ENCODE assay signal across 26 cellular contexts in genomic region chr2:126890136-126890961, GRCh38. TPM values are rescaled to one million over a fixed set of nuclear protein-coding genes. Genes with fewer than 3 reads are reported as not detected.
DNase-seq lines count a peak whose midpoint lies in the region; ATAC-seq, FAIRE-seq and TF ChIP-seq lines count a peak whose summit lies in the region.
"Had no signal": no experiment of that assay in that cellular context is flagged by ENCODE, and none has a peak within 500 bp of the region (broad histone marks: within the 10 kb centered on the region; RNA-seq: fewer than 3 reads in every experiment).

No MANE protein-coding gene starts in this region.

- no peak for TF ChIP-seq POLR2A in H1 (IDR thresholded peaks at IDR 0.05; ENCODE audit: control extremely low read depth in 1 of 2, low read depth in 2 of 2, low read length in 2 of 2)

- no peak overlapping the region for H3K56ac ChIP-seq in H1 (replicated peaks; ENCODE audit: insufficient read length, low read depth, low read length)

- peak overlapping the region; percentile 87 for H3K27ac Mint-ChIP-seq in nephron progenitor cell
- H3K27ac Mint-ChIP-seq in activated naive CD8-positive, alpha-beta T cell treated with anti-CD3 and anti-CD28 coated beads, Interleukin-2, amount 50 U/mL, for 24 hours = no peak overlapping the region

- no peaks in the 10 kb centered on the region for H3K79me2 ChIP-seq in H1 (ENCODE audit: control insufficient read depth in 1 of 2, insufficient read depth in 2 of 2, low read length in 2 of 2)

- CTCF ChIA-PET in H1 (lab: Charles Lee; ENCODE audit: partially characterized antibody) = interaction anchor here (0.7 to 2.0 kb wide), 6 partner anchors 9 to 256 kb away, joined by 3 to 6 read pairs (median 3); no protein-coding TSS in a partner anchor

- H4K91ac ChIP-seq in H1 (replicated peaks; ENCODE audit: insufficient read length, low read length) = no peak overlapping the region

- no peak overlapping the region for H3K4ac ChIP-seq in H1 (replicated peaks; ENCODE audit: insufficient read length, low read depth, low read length)

- H3K4me1 Mint-ChIP-seq in nephron progenitor cell = peaks cover 16% of the 10 kb centered on the region
- peaks cover 4% of the 10 kb centered on the region for H3K4me1 Mint-ChIP-seq in activated naive CD8-positive, alpha-beta T cell treated with anti-CD3 and anti-CD28 coated beads, Interleukin-2, amount 50 U/mL, for 24 hours

- no peak overlapping the region for H3K9ac ChIP-seq in H1 (replicated peaks in 1 of 4; ENCODE audit: extremely low read depth in 1 of 4, low read depth in 3 of 4, low read length in 3 of 4)
- H3K9ac ChIP-seq: BLaER1 treated with 17β-estradiol and CSF1 and Interleukin-3, amounts not matched to agents 10 nM and 100 nM; KMS-11 had no signal

- H3K4me3 ChIP-seq in H1 (ENCODE audit: extremely low read depth in 1 of 4, insufficient read depth in 2 of 4, low read depth in 3 of 4, low read length in 4 of 4) = no peak overlapping the region
- H3K4me3 ChIP-seq in upper lobe of right lung = no peak overlapping the region
- H3K4me3 ChIP-seq in foreskin fibroblast (ENCODE audit: low read depth in 1 of 2, low read length in 2 of 2) = no peak overlapping the region
- H3K4me3 ChIP-seq: BLaER1 treated with 17β-estradiol and CSF1 and Interleukin-3, amounts not matched to agents 10 nM and 100 nM; SJSA1 had no signal

- no peak for TF ChIP-seq RAD21 in H1 (IDR thresholded peaks at IDR 0.05 in 1 of 2, conservative IDR thresholded peaks at IDR 0.05 in 1 of 2; ENCODE audit: low read depth in 2 of 2, low read length in 2 of 2)

- H3K23me2 ChIP-seq in H1 (ENCODE audit: low read depth, low read length) = no peaks in the 10 kb centered on the region; the same call in 1 of the 2 replicates

- H2AK5ac ChIP-seq in H1 (ENCODE audit: low read depth, low read length) = no peak overlapping the region

- H3K9me3 Mint-ChIP-seq in nephron progenitor cell = no peaks in the 10 kb centered on the region
- no peaks in the 10 kb centered on the region for H3K9me3 Mint-ChIP-seq in activated naive CD8-positive, alpha-beta T cell treated with anti-CD3 and anti-CD28 coated beads, Interleukin-2, amount 50 U/mL, for 24 hours
- H3K9me3 Mint-ChIP-seq: CD4-positive, alpha-beta memory T cell had no signal

- H2BK120ac ChIP-seq in H1 (replicated peaks; ENCODE audit: low read depth, low read length) = no peak overlapping the region

- no peaks in the 10 kb centered on the region for H4K20me1 ChIP-seq in H1 (replicated peaks in 1 of 2; ENCODE audit: control insufficient read depth in 1 of 2, insufficient read depth in 2 of 2, low read length in 2 of 2)
- H4K20me1 ChIP-seq: BLaER1 treated with 17β-estradiol and CSF1 and Interleukin-3, amounts not matched to agents 10 nM and 100 nM had no signal

- H3K23ac ChIP-seq in H1 (ENCODE audit: insufficient read length) = no peak overlapping the region

- H3K9me3 ChIP-seq in H1 (ENCODE audit: insufficient read depth in 2 of 2, low read depth in 1 of 2, low read length in 1 of 2) (no peaks in the 10 kb centered on the region), upper lobe of right lung (no peaks in the 10 kb centered on the region)
- H3K9me3 ChIP-seq: BLaER1 treated with 17β-estradiol and CSF1 and Interleukin-3, amounts not matched to agents 10 nM and 100 nM; Caco-2; SJSA1 had no signal

- no peak overlapping the region for H3K4me3 Mint-ChIP-seq in nephron progenitor cell
- no peak overlapping the region for H3K4me3 Mint-ChIP-seq in activated naive CD8-positive, alpha-beta T cell treated with anti-CD3 and anti-CD28 coated beads, Interleukin-2, amount 50 U/mL, for 24 hours
- H3K4me3 Mint-ChIP-seq: CD4-positive, alpha-beta memory T cell had no signal

- H3K4me2 ChIP-seq in H1 (ENCODE audit: insufficient read depth in 1 of 2, low read depth in 2 of 2, low read length in 2 of 2) = no peak overlapping the region
- H3K4me2 ChIP-seq: BLaER1 treated with 17β-estradiol and CSF1 and Interleukin-3, amounts not matched to agents 10 nM and 100 nM; KMS-11 had no signal

- peaks cover 16% of the 10 kb centered on the region for H3K27me3 Mint-ChIP-seq in nephron progenitor cell (ENCODE audit: low read depth, poor library complexity)
- peaks cover 7% of the 10 kb centered on the region for H3K27me3 Mint-ChIP-seq in activated naive CD8-positive, alpha-beta T cell treated with anti-CD3 and anti-CD28 coated beads, Interleukin-2, amount 50 U/mL, for 24 hours

- H3K14ac ChIP-seq in H1 (ENCODE audit: insufficient read length) = no peak overlapping the region

- H2BK15ac ChIP-seq in H1 (ENCODE audit: low read length) = no peak overlapping the region

- H4K5ac ChIP-seq in H1 (ENCODE audit: insufficient read length, low read depth, low read length) = no peak overlapping the region

- H3K4me1 ChIP-seq in H1 (replicated peaks in 1 of 4; ENCODE audit: control insufficient read depth in 3 of 4, insufficient read depth in 4 of 4, low read length in 3 of 4) = peaks cover 0 to 12% (median 7%) of the 10 kb centered on the region in 4 experiments; a peak in 5 of 7 replicates
- H3K4me1 ChIP-seq in upper lobe of right lung = no peaks in the 10 kb centered on the region
- H3K4me1 ChIP-seq: Caco-2 had no signal

- H2BK5ac ChIP-seq in H1 (ENCODE audit: low read depth, low read length) = no peak overlapping the region

- H2AFZ ChIP-seq in H1 (ENCODE audit: low read length) = no peak overlapping the region

- peak overlapping the region; percentile 42 for H4K8ac ChIP-seq in H1 (ENCODE audit: extremely low read depth, insufficient read depth, low read length)

- DNase-seq in activated CD8-positive, alpha-beta memory T cell treated with anti-CD3 and anti-CD28 coated beads for 24 hours = peak; percentile 19
- DNase-seq in activated CD8-positive, alpha-beta memory T cell treated with anti-CD3 and anti-CD28 coated beads, Interleukin-2, amount 50 U/mL, for 4 hours = no peak
- DNase-seq in H1 (ENCODE audit: low read depth in 1 of 2, low spot score in 2 of 2) (no peak), nephron progenitor cell (no peak), upper lobe of right lung (peak; percentile 29), GDM1 (lab: John Stamatoyannopoulos, UW) (no peak), foreskin fibroblast (no peak)
- no peak for DNase-seq in activated naive CD8-positive, alpha-beta T cell treated with anti-CD3 and anti-CD28 coated beads, Interleukin-2, amount 50 U/mL, for 24 hours
- DNase-seq: 8988T; CD4-positive, alpha-beta memory T cell; DMS153; GOT3; IMR-90; NCI-H1092 treated with DMSO at 0.1 percent for 48 hours; NCI-H1436 treated with DMSO at 0.1 percent for 48 hours; NCI-H1930; NCI-H226 had no signal

- H3K27ac ChIP-seq in H1 (ENCODE audit: low read depth, low read length) (no peak overlapping the region), upper lobe of right lung (no peak overlapping the region)
- H3K27ac ChIP-seq: BLaER1 treated with 17β-estradiol and CSF1 and Interleukin-3, amounts not matched to agents 10 nM and 100 nM; KMS-11; SJSA1 had no signal

- POLR2A ChIA-PET in H1 (lab: Charles Lee; ENCODE audit: partially characterized antibody) = no interaction called here

- H3K36me3 ChIP-seq in H1 (ENCODE audit: control insufficient read depth in 2 of 4, insufficient read depth in 4 of 4, low read length in 3 of 4) = no peaks in the 10 kb centered on the region
- no peaks in the 10 kb centered on the region for H3K36me3 ChIP-seq in upper lobe of right lung
- H3K36me3 ChIP-seq: BLaER1 treated with 17β-estradiol and CSF1 and Interleukin-3, amounts not matched to agents 10 nM and 100 nM; SJSA1 had no signal

- H3K79me1 ChIP-seq in H1 (ENCODE audit: low read depth, low read length) = no peaks in the 10 kb centered on the region

- H3K18ac ChIP-seq in H1 (ENCODE audit: extremely low read depth, low read length) = no peak overlapping the region

- no peaks in the 10 kb centered on the region for H3K36me3 Mint-ChIP-seq in nephron progenitor cell (ENCODE audit: low read depth)
- no peaks in the 10 kb centered on the region for H3K36me3 Mint-ChIP-seq in activated naive CD8-positive, alpha-beta T cell treated with anti-CD3 and anti-CD28 coated beads, Interleukin-2, amount 50 U/mL, for 24 hours (ENCODE audit: low read depth)
- H3K36me3 Mint-ChIP-seq: CD4-positive, alpha-beta memory T cell had no signal

- no peak overlapping the region for H2BK20ac ChIP-seq in H1 (ENCODE audit: low read length)

- no peak for FAIRE-seq in H1 (lab: Jason Lieb, UNC)
- FAIRE-seq: G401.6 had no signal

- H2BK12ac ChIP-seq in H1 (ENCODE audit: low read depth, low read length) = no peak overlapping the region

- H3K27me3 ChIP-seq in H1 (replicated peaks in 1 of 4; ENCODE audit: control insufficient read depth in 3 of 4, extremely low read depth in 1 of 4, insufficient read depth in 3 of 4, low read length in 3 of 4) (peaks cover 0 to 9% (median 5%) of the 10 kb centered on the region in 4 experiments; a peak in 3 of 7 replicates), upper lobe of right lung (no peaks in the 10 kb centered on the region)
- H3K27me3 ChIP-seq: BLaER1 treated with 17β-estradiol and CSF1 and Interleukin-3, amounts not matched to agents 10 nM and 100 nM had no signal

- WGBS in H1 (ENCODE audit: extremely low coverage in 1 of 2, insufficient coverage in 1 of 2, insufficient read length in 1 of 2, insufficient replicate concordance in 2 of 2, low coverage in 1 of 2, low lambda C conversion rate in 2 of 2, missing lambda C conversion rate in 1 of 2), 2 experiments = 92% methylated on average over 12 of the region's 12 CpGs; no CpG with 5 or more reads in 1 of the 2 experiments

- no peak for TF ChIP-seq EP300 in H1 (IDR thresholded peaks at IDR 0.05; ENCODE audit: borderline replicate concordance in 1 of 2, low read depth in 2 of 2, low read length in 2 of 2)

- ATAC-seq in upper lobe of right lung = no peak
- no peak for ATAC-seq in activated naive CD8-positive, alpha-beta T cell treated with anti-CD3 and anti-CD28 coated beads, Interleukin-2, amount 50 U/mL, for 24 hours
- ATAC-seq: Right ventricle myocardium inferior had no signal

- no peak for TF ChIP-seq CTCF in H1 (IDR thresholded peaks at IDR 0.05; ENCODE audit: control extremely low read depth in 1 of 3, insufficient read depth in 1 of 3, low read depth in 1 of 3, low read length in 3 of 3)
- TF ChIP-seq CTCF in nephron progenitor cell (IDR thresholded peaks at IDR 0.05) = no peak
- TF ChIP-seq CTCF in upper lobe of right lung (IDR thresholded peaks at IDR 0.05) = no peak
- TF ChIP-seq CTCF in foreskin fibroblast (IDR thresholded peaks at IDR 0.05; ENCODE audit: low read depth, low read length) = no peak

- intact Hi-C loops in upper lobe of right lung (cut with DNase I) = no loop called here

TF ChIP-seq in H1, 55 proteins besides CTCF, POLR2A, EP300 and RAD21 (continues in another document):
- TF ChIP-seq CBX5 (IDR thresholded peaks at IDR 0.05; ENCODE audit: low read depth, low read length) = no peak

RNA-seq across cellular contexts. Expression of gene TEX51, which starts 8.3 kb away (rescaled TPM):
- not detected in 2 replicates for total RNA-seq in H1 (2021; fragmentation: NEBNext Ultra II Directional; extraction: Animal tissue kit (Norgen Biotek cat#: 25700))
- polyA plus RNA-seq in H1 (2011; rRNA removed) = not detected in 2 replicates
- not detected for polyA plus RNA-seq in H1 (2011; cell fraction: cytosol; rRNA removed)
- not detected for polyA plus RNA-seq in H1 (2011; cell fraction: nucleus; rRNA removed)
- polyA plus RNA-seq in H1 (2012, experiment 1 of 2) = not detected in 4 replicates
- polyA plus RNA-seq in H1 (2012, experiment 2 of 2) = not detected
- not detected for polyA plus RNA-seq in H1 (2013, experiment 1 of 2)
- not detected for polyA plus RNA-seq in H1 (2013, experiment 2 of 2)
- not detected in 2 replicates for polyA minus RNA-seq in H1 (2011; rRNA and poly(A)+ RNA removed)
- not detected for polyA minus RNA-seq in H1 (2011; cell fraction: cytosol; rRNA and poly(A)+ RNA removed)
- not detected for polyA minus RNA-seq in H1 (2011; cell fraction: nucleus; rRNA and poly(A)+ RNA removed)
- total RNA-seq in upper lobe of right lung = not detected
- total RNA-seq: Caco-2; CD4-positive, alpha-beta memory T cell; Daoy; HT1080; IMR-90; OCI-LY7; Right ventricle myocardium inferior; SJSA1 had no signal
- polyA plus RNA-seq: CD4-positive, alpha-beta memory T cell; IMR-90 had no signal

Comparison
In these comparisons a context has a peak if more than half of its experiments do, and no peak if none do; other contexts are left out.
1. DNase-seq: peak in activated CD8-positive, alpha-beta memory T cell treated with anti-CD3 and anti-CD28 coated beads for 24 hours (single experiment) and upper lobe of right lung (single experiment); none in activated CD8-positive, alpha-beta memory T cell treated with anti-CD3 and anti-CD28 coated beads, Interleukin-2, amount 50 U/mL, for 4 hours (single experiment), H1 (0 of 2), nephron progenitor cell (single experiment), activated naive CD8-positive, alpha-beta T cell treated with anti-CD3 and anti-CD28 coated beads, Interleukin-2, amount 50 U/mL, for 24 hours (single experiment), GDM1 (single experiment) and foreskin fibroblast (0 of 2).